In the genomic region with DNA sequence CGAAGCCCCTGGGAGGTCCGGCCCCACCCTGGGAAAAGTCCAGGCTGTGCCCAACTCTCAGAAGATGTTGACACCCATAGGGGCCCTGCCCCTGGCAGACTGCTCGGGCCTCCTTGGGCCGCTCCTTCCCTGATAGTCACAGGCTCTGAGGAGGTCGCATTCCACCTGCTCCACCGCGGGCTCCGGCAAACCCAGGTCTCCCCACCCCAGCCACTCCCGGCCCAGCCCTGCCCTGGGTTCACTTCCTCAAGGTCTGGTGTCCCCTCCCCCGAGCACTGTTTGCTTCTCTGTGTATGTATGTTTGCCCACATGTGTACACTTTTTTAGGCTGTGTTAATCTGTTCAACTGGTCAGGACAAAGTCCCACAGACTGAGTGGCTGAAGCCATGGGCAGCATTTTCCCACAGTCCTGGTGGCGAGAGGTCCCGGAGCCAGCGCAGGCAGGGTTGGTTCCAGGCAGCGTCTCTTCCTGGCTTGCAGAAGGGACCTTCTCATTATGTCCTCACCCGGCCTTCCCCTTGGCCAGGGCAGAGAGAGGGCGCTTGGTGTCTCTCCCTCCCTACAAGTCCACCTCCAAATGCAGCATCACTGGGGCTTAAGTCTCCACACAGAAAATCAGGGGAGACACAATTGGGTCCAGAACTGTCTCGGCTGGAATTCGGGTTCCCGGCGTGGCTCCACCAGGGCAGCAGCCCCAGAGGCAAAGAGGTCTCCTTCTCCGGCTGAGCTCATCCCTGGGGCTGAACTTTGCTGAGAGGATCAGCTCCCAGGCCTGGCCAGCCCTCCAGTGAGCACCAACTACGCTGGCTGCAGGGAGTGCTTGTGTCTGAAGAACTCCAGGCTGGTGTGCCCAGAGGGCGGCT, we compare ENCODE assay signal across 13 cellular contexts. TPM values are rescaled to one million over a fixed set of nuclear protein-coding genes. Genes with fewer than 3 reads are reported as not detected.
DNase-seq lines count a peak whose midpoint lies in the region; ATAC-seq, FAIRE-seq and TF ChIP-seq lines count a peak whose summit lies in the region.
"Had no signal": no experiment of that assay in that cellular context is flagged by ENCODE, and none has a peak within 500 bp of the region (broad histone marks: within the 10 kb centered on the region; RNA-seq: fewer than 3 reads in every experiment).

No MANE protein-coding gene starts in this region.

- WGBS in GM12878 (ENCODE audit: insufficient coverage, insufficient replicate concordance, low lambda C conversion rate, missing lambda C conversion rate), result 25% methylated on average over 23 of the region's 23 CpGs

- peaks cover 3% of the 10 kb centered on the region for H3K79me2 ChIP-seq in GM12878 (ENCODE audit: control insufficient read depth, insufficient read depth, low read length)

- CTCF ChIA-PET in activated naive CD4-positive, alpha-beta T cell treated with anti-CD3 and anti-CD28 coated beads, Interleukin-2, amount 10 ng/mL, durations not matched to agents 7 days and 5 days (lab: Charles Lee), result interaction anchor here (2.7 kb wide), 1 partner anchor 15 kb away, joined by 14 read pairs; no protein-coding TSS in a partner anchor
- CTCF ChIA-PET in GM12878 (lab: Yijun Ruan, JAX), result interaction anchor here (2.4 to 3.1 kb wide), 4 partner anchors 9 to 29 kb away, joined by 7 to 14 read pairs (median 10); no protein-coding TSS in a partner anchor

- no peak for DNase-seq in activated naive CD4-positive, alpha-beta T cell treated with anti-CD3 and anti-CD28 coated beads, Interleukin-2, amount 10 ng/mL, durations not matched to agents 7 days and 5 days
- no peak for DNase-seq in activated naive CD4-positive, alpha-beta T cell (lab: John Stamatoyannopoulos, UW)
- DNase-seq in GM12878 (ENCODE audit: low read depth, low spot score), result no peak
- DNase-seq in memory B cell (ENCODE audit: low spot score in 2 of 2), result no peak
- no peak for DNase-seq in type B pancreatic cell (ENCODE audit: extremely low spot score, unreplicated experiment)
- DNase-seq in NK-92 treated with Interleukin-12 subunit alpha and Interleukin-12 subunit beta, amount 100 ng/mL, for 24 hours (lab: John Stamatoyannopoulos, UW), result no peak
- DNase-seq in GF-D8 (lab: John Stamatoyannopoulos, UW), result no peak
- DNase-seq: activated T-cell treated with anti-CD3 and anti-CD28 coated beads for 4 hours, NCI-H2081 treated with DMSO at 0.1 percent for 48 hours had no signal

- peak overlapping the region; percentile 70 for H3K4me2 ChIP-seq in GM12878 (ENCODE audit: control insufficient read depth, insufficient read depth)

- H3K9me3 ChIP-seq in GM12878 (replicated peaks; ENCODE audit: control insufficient read depth, insufficient read depth, low read length), result peaks cover 2% of the 10 kb centered on the region; the same call in 1 of the 3 replicates

- peaks cover 19% of the 10 kb centered on the region for H3K9me3 Mint-ChIP-seq in activated naive CD4-positive, alpha-beta T cell treated with anti-CD3 and anti-CD28 coated beads, Interleukin-2, amount 10 ng/mL, durations not matched to agents 7 days and 5 days
- H3K9me3 Mint-ChIP-seq in memory B cell, result peaks cover 16% of the 10 kb centered on the region
- H3K9me3 Mint-ChIP-seq in type B pancreatic cell, result peaks cover 12% of the 10 kb centered on the region

- BruUV-seq in GM12878 (replicated peaks; lab: Mats Ljungman, UMichigan), result no TSS peak

- peaks cover 59% of the 10 kb centered on the region for H3K4me1 Mint-ChIP-seq in activated naive CD4-positive, alpha-beta T cell treated with anti-CD3 and anti-CD28 coated beads, Interleukin-2, amount 10 ng/mL, durations not matched to agents 7 days and 5 days
- peaks cover 37% of the 10 kb centered on the region for H3K4me1 Mint-ChIP-seq in memory B cell
- peaks cover 5% of the 10 kb centered on the region for H3K4me1 Mint-ChIP-seq in type B pancreatic cell (ENCODE audit: unreplicated experiment)

- TF ChIP-seq CTCF in GM12878 (IDR thresholded peaks at IDR 0.05 in 2 of 3, conservative IDR thresholded peaks at IDR 0.05 in 1 of 3; ENCODE audit: control insufficient read depth in 2 of 3, extremely low read depth in 1 of 3, insufficient read depth in 1 of 3, low read depth in 3 of 3, low read length in 3 of 3) (no peak), type B pancreatic cell (conservative IDR thresholded peaks at IDR 0.05) (no peak)

- no peak for TF ChIP-seq EP300 in GM12878 (IDR thresholded peaks at IDR 0.05; ENCODE audit: borderline replicate concordance in 1 of 2, control insufficient read depth in 1 of 2, low read depth in 2 of 2, low read length in 2 of 2)

- H2AFZ ChIP-seq in GM12878 (ENCODE audit: control insufficient read depth, low read depth, low read length), result peak overlapping the region; percentile 35

- ATAC-seq in GM12878 (no peak; the same call in 2 of the 3 replicates), memory B cell (ENCODE audit: low read depth) (no peak), GM18519 (IDR thresholded peaks at IDR 0.05; ENCODE audit: low FRiP score, unreplicated experiment) (no peak)
- ATAC-seq: HCT116, SK-N-SH treated with all-trans-retinoic acid at 6 μM for 48 hours had no signal

- POLR2A ChIA-PET in GM12878 (lab: Charles Lee), result interaction anchor here (0.9 to 5.1 kb wide), 6 partner anchors 10 to 52 kb away, joined by 3 to 62 read pairs (median 25); a partner anchor contains a TSS

- in situ Hi-C loops in GM12878 (cut with MboI), result no loop called here

- H3K27me3 Mint-ChIP-seq in activated naive CD4-positive, alpha-beta T cell treated with anti-CD3 and anti-CD28 coated beads, Interleukin-2, amount 10 ng/mL, durations not matched to agents 7 days and 5 days, result peaks cover 5% of the 10 kb centered on the region
- H3K27me3 Mint-ChIP-seq in memory B cell (no peaks in the 10 kb centered on the region), type B pancreatic cell (peaks cover 6% of the 10 kb centered on the region)

- intact Hi-C loops in GM12878 (cut with micrococcal nuclease; ENCODE audit: unreplicated experiment), result no loop called here

- H3K4me1 ChIP-seq in GM12878 (ENCODE audit: control insufficient read depth, insufficient read depth, low read length), result peaks cover 46% of the 10 kb centered on the region

- H3K27me3 ChIP-seq in GM12878 (replicated peaks in 1 of 2; ENCODE audit: control insufficient read depth in 2 of 2, insufficient read depth in 2 of 2, low read length in 1 of 2), result no peaks in the 10 kb centered on the region

- FAIRE-seq in GM12878 (lab: Jason Lieb, UNC), result no peak
- FAIRE-seq: islet of Langerhans had no signal

- peak overlapping the region; percentile 99 for H3K27ac ChIP-seq in GM12878 (ENCODE audit: control insufficient read depth, insufficient read depth)

- H3K4me3 ChIP-seq in GM12878, result peak overlapping the region; percentile 59; the same call in 1 of the 2 replicates

- RAD21 ChIA-PET in GM12878 (lab: Charles Lee; ENCODE audit: unreplicated experiment), result interaction anchor here (0.5 to 5.2 kb wide), 5 partner anchors 10 to 161 kb away, joined by 3 to 39 read pairs (median 4); a partner anchor contains a TSS

- H3K36me3 Mint-ChIP-seq in activated naive CD4-positive, alpha-beta T cell treated with anti-CD3 and anti-CD28 coated beads, Interleukin-2, amount 10 ng/mL, durations not matched to agents 7 days and 5 days, result peaks cover 20% of the 10 kb centered on the region
- H3K36me3 Mint-ChIP-seq in memory B cell (peaks cover 15% of the 10 kb centered on the region), type B pancreatic cell (no peaks in the 10 kb centered on the region)

- peak overlapping the region; percentile 70 for H3K9ac ChIP-seq in GM12878 (ENCODE audit: control insufficient read depth, insufficient read depth, low read length)

- SMC1A ChIA-PET in GM12878 (lab: Charles Lee; ENCODE audit: uncharacterized antibody, unreplicated experiment), result interaction anchor here (1.3 to 3.1 kb wide), 4 partner anchors 9 to 30 kb away, joined by 5 to 28 read pairs (median 16); a partner anchor contains a TSS

- no peak for TF ChIP-seq RAD21 in GM12878 (IDR thresholded peaks at IDR 0.05; ENCODE audit: insufficient read depth, low read depth, low read length)

- no peak overlapping the region for H3K4me3 Mint-ChIP-seq in activated naive CD4-positive, alpha-beta T cell treated with anti-CD3 and anti-CD28 coated beads, Interleukin-2, amount 10 ng/mL, durations not matched to agents 7 days and 5 days
- peak overlapping the region; percentile 92 for H3K4me3 Mint-ChIP-seq in memory B cell
- peak overlapping the region; percentile 54 for H3K4me3 Mint-ChIP-seq in type B pancreatic cell

- TF ChIP-seq POLR2A in GM12878 (IDR thresholded peaks at IDR 0.05; ENCODE audit: low read depth, low read length), result no peak; the same call in 1 of the 2 replicates

- H3K36me3 ChIP-seq in GM12878 (ENCODE audit: control insufficient read depth in 2 of 2, insufficient read depth in 2 of 2, low read length in 1 of 2), result no peaks in the 10 kb centered on the region

- H4K20me1 ChIP-seq in GM12878 (ENCODE audit: control insufficient read depth, insufficient read depth), result no peaks in the 10 kb centered on the region

- H3K27ac Mint-ChIP-seq in activated naive CD4-positive, alpha-beta T cell treated with anti-CD3 and anti-CD28 coated beads, Interleukin-2, amount 10 ng/mL, durations not matched to agents 7 days and 5 days, result peak overlapping the region; percentile 71
- H3K27ac Mint-ChIP-seq in memory B cell (peak overlapping the region; percentile 98), type B pancreatic cell (peak overlapping the region; percentile 86)

RNA-seq across cellular contexts. Expression of a gene that starts 10.5 kb away (rescaled TPM):
- total RNA-seq in GM12878 (2013; cell fraction: nucleolus; rRNA removed), result 6.1 and 6.2 TPM in 2 replicates
- 4.2 TPM in 2 replicates for total RNA-seq in GM12878 (2014; rRNA removed)
- total RNA-seq in GM12878 (2014; rRNA removed; fragmentation: Illumina TruSeq; extraction: Trizol), result 1.8 and 1.9 TPM in 2 replicates
- total RNA-seq in GM12878 (2021), result 5.6 and 7.6 TPM in 2 replicates
- 2.4 TPM for polyA plus RNA-seq in GM12878 (2011; ENCODE audit: low read depth)
- polyA plus RNA-seq in GM12878 (2011; rRNA removed), result 3.1 and 5.0 TPM in 2 replicates
- 8.8 and 10.6 TPM in 2 replicates for polyA plus RNA-seq in GM12878 (2011; cell fraction: cytosol; rRNA removed)
- polyA plus RNA-seq in GM12878 (2011; cell fraction: nucleus; rRNA removed), result 19.6 and 22.7 TPM in 2 replicates
- 7.7 and 7.9 TPM in 2 replicates for polyA plus RNA-seq in GM12878 (2012)
- 1.3 and 2.7 TPM in 2 replicates for polyA plus RNA-seq in GM12878 (2014; fragmentation: Illumina TruSeq; extraction: Trizol)
- polyA plus RNA-seq in GM12878 (2014; fragmentation: Nextera tagmentation; extraction: Ambion mirVana), result under 1 TPM; 0.44 to 0.53 TPM
- polyA plus RNA-seq in GM12878 (2014; rRNA removed), result 5.5 and 6.8 TPM in 2 replicates
- 1 to 10 TPM; 3.8 to 4.8 TPM for polyA plus RNA-seq in GM12878 (2016; fragmentation: Nextera tagmentation; extraction: Ambion mirVana)
- 1.1 and 5.2 TPM in 2 replicates for polyA minus RNA-seq in GM12878 (2011; rRNA and poly(A)+ RNA removed)
- 1.6 and 2.6 TPM in 2 replicates for polyA minus RNA-seq in GM12878 (2011; cell fraction: cytosol; rRNA and poly(A)+ RNA removed)
- polyA minus RNA-seq in GM12878 (2011; cell fraction: nucleus; rRNA and poly(A)+ RNA removed), result 3.0 and 3.5 TPM in 2 replicates
- 33.7 and 40.3 TPM in 2 replicates for total RNA-seq in type B pancreatic cell (ENCODE audit: low replicate concordance)

RNA-seq across cellular contexts. Expression of a gene that starts 19.9 kb away (rescaled TPM):
- 315 and 380 TPM in 2 replicates for total RNA-seq in GM12878 (2013; cell fraction: nucleolus; rRNA removed)
- total RNA-seq in GM12878 (2014; rRNA removed), result 53.6 and 61.1 TPM in 2 replicates
- total RNA-seq in GM12878 (2014; rRNA removed; fragmentation: Illumina TruSeq; extraction: Trizol), result 20.0 and 23.0 TPM in 2 replicates
- 76.2 and 79.1 TPM in 2 replicates for total RNA-seq in GM12878 (2021)
- polyA plus RNA-seq in GM12878 (2011; ENCODE audit: low read depth), result 42.6 TPM
- 30.5 and 69.6 TPM in 2 replicates for polyA plus RNA-seq in GM12878 (2011; rRNA removed)
- polyA plus RNA-seq in GM12878 (2011; cell fraction: cytosol; rRNA removed), result 85.6 and 116 TPM in 2 replicates
- 998 and 1,152 TPM in 2 replicates for polyA plus RNA-seq in GM12878 (2011; cell fraction: nucleus; rRNA removed)
- 120 and 163 TPM in 2 replicates for polyA plus RNA-seq in GM12878 (2012)
- polyA plus RNA-seq in GM12878 (2014; fragmentation: Illumina TruSeq; extraction: Trizol), result 4.8 and 19.2 TPM in 2 replicates
- polyA plus RNA-seq in GM12878 (2014; fragmentation: Nextera tagmentation; extraction: Ambion mirVana), result 1 to 10 TPM in 1 of 2 experiments, under 1 TPM in 1; 0.43 to 2.9 TPM
- polyA plus RNA-seq in GM12878 (2014; rRNA removed), result 113 and 114 TPM in 2 replicates
- 10 to 100 TPM; 36.2 to 46.7 TPM for polyA plus RNA-seq in GM12878 (2016; fragmentation: Nextera tagmentation; extraction: Ambion mirVana)
- polyA minus RNA-seq in GM12878 (2011; rRNA and poly(A)+ RNA removed), result 22.7 and 47.3 TPM in 2 replicates
- 17.1 and 28.0 TPM in 2 replicates for polyA minus RNA-seq in GM12878 (2011; cell fraction: cytosol; rRNA and poly(A)+ RNA removed)
- polyA minus RNA-seq in GM12878 (2011; cell fraction: nucleus; rRNA and poly(A)+ RNA removed), result 91.9 and 124 TPM in 2 replicates
- total RNA-seq in type B pancreatic cell (ENCODE audit: low replicate concordance), result 4.2 and 8.5 TPM in 2 replicates

RNA-seq across cellular contexts. Expression of a gene that starts 46.0 kb away (rescaled TPM):
- not detected in 2 replicates for total RNA-seq in GM12878 (2013; cell fraction: nucleolus; rRNA removed)
- total RNA-seq in GM12878 (2014; rRNA removed) (0.22 TPM in 1 of 2 replicates, not detected in the other), GM12878 (2014; rRNA removed; fragmentation: Illumina TruSeq; extraction: Trizol) (not detected in 2 replicates), GM12878 (2021) (0.15 TPM in 1 of 2 replicates, not detected in the other), type B pancreatic cell (ENCODE audit: low replicate concordance) (4.5 and 5.1 TPM in 2 replicates)
- polyA plus RNA-seq in GM12878 (2011; ENCODE audit: low read depth), result not detected
- polyA plus RNA-seq in GM12878 (2011; rRNA removed) (not detected in 2 replicates), GM12878 (2014; fragmentation: Illumina TruSeq; extraction: Trizol) (not detected in 2 replicates), GM12878 (2014; fragmentation: Nextera tagmentation; extraction: Ambion mirVana) (not detected), GM12878 (2014; rRNA removed) (0.12 TPM in 1 of 2 replicates, not detected in the other), GM12878 (2016; fragmentation: Nextera tagmentation; extraction: Ambion mirVana) (not detected)
- not detected in 2 replicates for polyA plus RNA-seq in GM12878 (2011; cell fraction: cytosol; rRNA removed)
- polyA plus RNA-seq in GM12878 (2011; cell fraction: nucleus; rRNA removed), result not detected in 2 replicates
- not detected in 2 replicates for polyA plus RNA-seq in GM12878 (2012)
- not detected in 2 replicates for polyA minus RNA-seq in GM12878 (2011; rRNA and poly(A)+ RNA removed)
- not detected in 2 replicates for polyA minus RNA-seq in GM12878 (2011; cell fraction: cytosol; rRNA and poly(A)+ RNA removed)
- polyA minus RNA-seq in GM12878 (2011; cell fraction: nucleus; rRNA and poly(A)+ RNA removed), result not detected in 2 replicates

RNA-seq across cellular contexts. Expression of a gene that starts 49.6 kb away (rescaled TPM):
- total RNA-seq in GM12878 (2013; cell fraction: nucleolus; rRNA removed), result 85.4 and 117 TPM in 2 replicates
- total RNA-seq in GM12878 (2014; rRNA removed) (24.1 and 24.9 TPM in 2 replicates), GM12878 (2014; rRNA removed; fragmentation: Illumina TruSeq; extraction: Trizol) (10.4 and 10.6 TPM in 2 replicates), GM12878 (2021) (25.8 and 38.0 TPM in 2 replicates), type B pancreatic cell (ENCODE audit: low replicate concordance) (36.4 and 49.1 TPM in 2 replicates)
- polyA plus RNA-seq in GM12878 (2011; ENCODE audit: low read depth), result 7.1 TPM
- polyA plus RNA-seq in GM12878 (2011; rRNA removed) (12.4 and 27.0 TPM in 2 replicates), GM12878 (2014; fragmentation: Illumina TruSeq; extraction: Trizol) (11.1 and 15.0 TPM in 2 replicates), GM12878 (2014; fragmentation: Nextera tagmentation; extraction: Ambion mirVana) (1 to 10 TPM in 1 of 2 experiments, under 1 TPM in 1; 0.35 to 1.5 TPM), GM12878 (2014; rRNA removed) (25.0 and 27.2 TPM in 2 replicates), GM12878 (2016; fragmentation: Nextera tagmentation; extraction: Ambion mirVana) (10 to 100 TPM; 18.2 to 19.0 TPM)
- 15.9 and 23.0 TPM in 2 replicates for polyA plus RNA-seq in GM12878 (2011; cell fraction: cytosol; rRNA removed)
- 158 and 199 TPM in 2 replicates for polyA plus RNA-seq in GM12878 (2011; cell fraction: nucleus; rRNA removed)
- 18.2 and 18.5 TPM in 2 replicates for polyA plus RNA-seq in GM12878 (2012)
- polyA minus RNA-seq in GM12878 (2011; rRNA and poly(A)+ RNA removed), result 14.9 and 26.2 TPM in 2 replicates
- polyA minus RNA-seq in GM12878 (2011; cell fraction: cytosol; rRNA and poly(A)+ RNA removed), result 13.2 and 15.7 TPM in 2 replicates
- 55.4 and 89.3 TPM in 2 replicates for polyA minus RNA-seq in GM12878 (2011; cell fraction: nucleus; rRNA and poly(A)+ RNA removed)

RNA-seq across cellular contexts. Expression of a gene that starts 56.8 kb away (rescaled TPM):
- not detected in 2 replicates for total RNA-seq in GM12878 (2013; cell fraction: nucleolus; rRNA removed)
- not detected in 2 replicates for total RNA-seq in GM12878 (2014; rRNA removed)
- not detected in 2 replicates for total RNA-seq in GM12878 (2014; rRNA removed; fragmentation: Illumina TruSeq; extraction: Trizol)
- total RNA-seq in GM12878 (2021), result not detected in 2 replicates
- polyA plus RNA-seq in GM12878 (2011; ENCODE audit: low read depth), result not detected
- 0.11 and 0.13 TPM in 2 replicates for polyA plus RNA-seq in GM12878 (2011; rRNA removed)
- polyA plus RNA-seq in GM12878 (2011; cell fraction: cytosol; rRNA removed), result 0.03 and 0.18 TPM in 2 replicates
- polyA plus RNA-seq in GM12878 (2011; cell fraction: nucleus; rRNA removed), result 0.16 and 0.72 TPM in 2 replicates
- not detected in 2 replicates for polyA plus RNA-seq in GM12878 (2012)
- polyA plus RNA-seq in GM12878 (2014; fragmentation: Illumina TruSeq; extraction: Trizol), result not detected in 2 replicates
- polyA plus RNA-seq in GM12878 (2014; fragmentation: Nextera tagmentation; extraction: Ambion mirVana), result not detected
- polyA plus RNA-seq in GM12878 (2014; rRNA removed), result not detected in 2 replicates
- not detected for polyA plus RNA-seq in GM12878 (2016; fragmentation: Nextera tagmentation; extraction: Ambion mirVana)
- polyA minus RNA-seq in GM12878 (2011; rRNA and poly(A)+ RNA removed), result not detected in 2 replicates
- not detected in 2 replicates for polyA minus RNA-seq in GM12878 (2011; cell fraction: cytosol; rRNA and poly(A)+ RNA removed)
- polyA minus RNA-seq in GM12878 (2011; cell fraction: nucleus; rRNA and poly(A)+ RNA removed), result not detected in 2 replicates
- 1.1 TPM in 1 of 2 replicates, not detected in the other for total RNA-seq in type B pancreatic cell (ENCODE audit: low replicate concordance)
